Comparison of ENCODE assay signal across 17 cellular contexts in the genomic region with DNA sequence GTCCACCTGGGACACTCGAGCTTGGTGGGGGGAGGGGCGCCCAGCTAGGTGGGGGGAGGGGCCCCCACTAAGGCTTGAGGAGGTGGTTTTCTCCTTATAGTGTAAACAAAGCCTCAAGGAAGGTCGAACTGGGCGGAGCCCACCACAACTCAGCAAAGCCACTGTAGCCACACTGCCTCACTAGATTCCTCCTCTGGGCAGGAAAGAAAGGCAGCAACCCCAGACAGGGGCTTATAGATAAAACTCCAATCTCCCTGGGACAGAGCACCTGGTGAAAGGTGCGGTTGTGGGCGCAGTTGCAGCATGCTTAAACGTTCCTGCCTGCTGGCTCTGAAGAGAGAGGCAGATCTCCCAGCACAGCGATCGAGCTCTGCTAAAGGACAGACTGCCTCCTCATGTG.
"Had no signal": no experiment of that assay in that cellular context is flagged by ENCODE, and none has a peak within 500 bp of the region (broad histone marks: within the 10 kb centered on the region; RNA-seq: fewer than 3 reads in every experiment).

No MANE protein-coding gene starts in this region.

- H3K4me3 Mint-ChIP-seq: activated CD4-positive, alpha-beta memory T cell treated with anti-CD3 and anti-CD28 coated beads for 36 hours; activated naive CD8-positive, alpha-beta T cell; T-helper 2 cell treated with Interferon-gamma antibody and Interleukin-4, amounts not matched to agents 5 μg/mL and 100 μg/mL, for 36 hours had no signal

- H3K27me3 ChIP-seq: body of pancreas, esophagus muscularis mucosa, pancreas had no signal

- H3K27me3 Mint-ChIP-seq: activated CD4-positive, alpha-beta memory T cell treated with anti-CD3 and anti-CD28 coated beads for 36 hours; activated naive CD8-positive, alpha-beta T cell; naive B cell had no signal

- H3K27ac Mint-ChIP-seq: activated CD4-positive, alpha-beta memory T cell treated with anti-CD3 and anti-CD28 coated beads for 36 hours; activated naive CD8-positive, alpha-beta T cell; T-helper 2 cell treated with Interferon-gamma antibody and Interleukin-4, amounts not matched to agents 5 μg/mL and 100 μg/mL, for 36 hours had no signal

- ATAC-seq: activated CD4-positive, CD25-positive, alpha-beta regulatory T cell treated with anti-CD3 and anti-CD28 coated beads, Interleukin-2, amount 50 U/mL, for 24 hours; body of pancreas; left lobe of liver; pancreas had no signal

- DNase-seq: activated CD4-positive, alpha-beta memory T cell treated with anti-CD3 and anti-CD28 coated beads for 36 hours; activated gamma-delta T cell treated with Interleukin-2 at 50 U/mL for 16 hours; amygdala; caudate nucleus; hippocampal formation; mammary epithelial cell; naive B cell; stimulated activated CD4-positive, alpha-beta T cell treated with anti-CD3 and anti-CD28 coated beads, Interleukin-1b, Interleukin-23, amount 100 ng/mL, for 48 hours; SW 1271 had no signal

- H3K4me1 ChIP-seq: body of pancreas, esophagus muscularis mucosa, pancreas had no signal

- H3K4me3 ChIP-seq: body of pancreas, esophagus muscularis mucosa, pancreas, thoracic aorta had no signal

- H3K27ac ChIP-seq: body of pancreas, esophagus muscularis mucosa, pancreas, thoracic aorta had no signal
